29 cellular contexts compared by ENCODE assay signal in the genomic region with DNA sequence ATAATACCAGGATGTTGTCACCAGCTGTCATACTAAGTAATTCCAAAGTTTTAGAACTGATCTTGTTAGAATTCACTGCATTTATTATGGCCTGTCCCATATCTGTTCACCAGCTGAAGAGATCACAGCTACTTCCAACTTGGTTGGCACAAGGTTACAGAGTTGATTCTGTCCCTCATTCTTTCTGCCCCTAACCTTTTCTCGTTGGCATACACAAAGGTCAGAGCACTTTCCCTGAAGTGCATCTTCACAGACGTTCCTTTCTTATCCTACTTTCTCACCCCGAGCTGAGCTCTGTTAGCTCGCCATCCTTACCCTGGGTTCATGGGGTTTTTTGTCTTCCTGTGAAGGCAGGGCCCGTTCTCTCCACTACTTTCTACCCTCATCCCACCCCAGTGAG.
"Had no signal": no experiment of that assay in that cellular context is flagged by ENCODE, and none has a peak within 500 bp of the region (broad histone marks: within the 10 kb centered on the region; RNA-seq: fewer than 3 reads in every experiment).

No MANE protein-coding gene starts in this region.

- H3K27ac Mint-ChIP-seq: immature natural killer cell had no signal

- H3K4me1 ChIP-seq: pancreas, prostate gland, suprapubic skin, tibial nerve, vagina had no signal

- H3K27ac ChIP-seq: heart left ventricle, left ventricle myocardium inferior, pancreas, prostate gland, skin epidermis, stomach, suprapubic skin, thoracic aorta, tibial nerve, upper lobe of left lung, vagina had no signal

- H3K4me3 Mint-ChIP-seq: immature natural killer cell; naive thymus-derived CD4-positive, alpha-beta T cell; natural killer cell treated with Interleukin-12 subunit alpha and Interleukin-12 subunit beta and Interleukin-15 and Interleukin-18, amount 100 ng/mL, for 72 hours had no signal

- ATAC-seq: mucosa of descending colon; naive thymus-derived CD4-positive, alpha-beta T cell; natural killer cell treated with Interleukin-12 subunit alpha and Interleukin-12 subunit beta and Interleukin-15 and Interleukin-18, amount 100 ng/mL, for 72 hours; pancreas; right cardiac atrium; sciatic nerve had no signal

- H3K36me3 ChIP-seq: pancreas, prostate gland had no signal

- H3K27me3 Mint-ChIP-seq: naive thymus-derived CD4-positive, alpha-beta T cell; natural killer cell treated with Interleukin-12 subunit alpha and Interleukin-12 subunit beta and Interleukin-15 and Interleukin-18, amount 100 ng/mL, for 72 hours had no signal

- H3K9me3 Mint-ChIP-seq: immature natural killer cell; naive thymus-derived CD4-positive, alpha-beta T cell; natural killer cell treated with Interleukin-12 subunit alpha and Interleukin-12 subunit beta and Interleukin-15 and Interleukin-18, amount 100 ng/mL, for 72 hours had no signal

- H3K4me3 ChIP-seq: heart left ventricle, left ventricle myocardium inferior, lung, mucosa of descending colon, pancreas, prostate gland, skin epidermis, stomach, suprapubic skin, thoracic aorta, tibial nerve, upper lobe of left lung, vagina had no signal

- H3K9me3 ChIP-seq: heart left ventricle, left ventricle myocardium inferior, mucosa of descending colon, pancreas, prostate gland, stomach, suprapubic skin, thoracic aorta, tibial nerve, upper lobe of left lung, vagina had no signal

- H3K27me3 ChIP-seq: heart left ventricle, pancreas, stomach, suprapubic skin, tibial nerve, upper lobe of left lung, vagina had no signal

- DNase-seq: heart left ventricle; hypothalamus; immature natural killer cell; kidney; left ventricle myocardium inferior; midbrain; mucosa of descending colon; naive thymus-derived CD4-positive, alpha-beta T cell; nucleus accumbens; pancreas; posterior cingulate gyrus; retina; right cardiac atrium; stimulated activated CD4-positive, alpha-beta T cell treated with anti-CD3 and anti-CD28 coated beads, Interleukin-12 subunit alpha, Interleukin-12 subunit beta, amount 100 ng/mL, for 4 hours; stimulated activated CD4-positive, alpha-beta T cell treated with anti-CD3 and anti-CD28 coated beads, Interleukin-15, amount 100 ng/mL, for 24 hours; stimulated activated CD4-positive, alpha-beta T cell treated with anti-CD3 and anti-CD28 coated beads, Interleukin-2, amount 100 ng/mL, for 24 hours; stimulated activated CD4-positive, alpha-beta T cell treated with anti-CD3 and anti-CD28 coated beads, Interleukin-4, amount 100 ng/mL, for 1 hour; stimulated activated naive CD4-positive, alpha-beta T cell; stomach; upper lobe of left lung had no signal
